8 cellular contexts compared by ENCODE assay signal in genomic region chr13:97109841-97110492, GRCh38.
A peak's percentile ranks its signal among the peaks of the same experiment; 100 is the strongest.
DNase-seq lines count a peak whose midpoint lies in the region; ATAC-seq and TF ChIP-seq lines count a peak whose summit lies in the region.

No MANE protein-coding gene starts in this region.

- ATAC-seq in GM18868 (IDR thresholded peaks at IDR 0.05; ENCODE audit: unreplicated experiment) (peak; percentile 97), HG03103 (IDR thresholded peaks at IDR 0.05; ENCODE audit: low read depth, unreplicated experiment) (peak; percentile 97), activated B cell treated with CpG ODN at 0.5 μM for 24 hours (ENCODE audit: low read depth) (peak; percentile 95)

- peak overlapping the region; percentile 24 for H3K4me3 Mint-ChIP-seq in activated B cell treated with CpG ODN at 0.5 μM for 24 hours

- H3K36me3 Mint-ChIP-seq in activated B cell treated with CpG ODN at 0.5 μM for 24 hours (ENCODE audit: low read depth), result no peaks in the 10 kb centered on the region

- peaks cover 20% of the 10 kb centered on the region for H3K27me3 Mint-ChIP-seq in activated B cell treated with CpG ODN at 0.5 μM for 24 hours

- no peaks in the 10 kb centered on the region for H3K9me3 Mint-ChIP-seq in activated B cell treated with CpG ODN at 0.5 μM for 24 hours

- peak overlapping the region; percentile 25; the same call in 1 of the 2 replicates for H3K4me3 ChIP-seq in AG04449 (ENCODE audit: low read depth, low read length)
- H3K4me3 ChIP-seq in cardiac fibroblast (replicated peaks in 1 of 2; ENCODE audit: low read depth in 2 of 2, low read length in 2 of 2), result no peak overlapping the region

- CTCF ChIA-PET in AG04449 (lab: Yijun Ruan, JAX) (interaction anchor here (0.5 to 11.7 kb wide), 69 partner anchors 8 to 690 kb away, joined by 3 to 248 read pairs (median 5); partner anchors contain the start of gene MBNL2), activated B cell treated with CpG ODN at 0.5 μM for 24 hours (lab: Charles Lee) (interaction anchor here (0.6 to 9.4 kb wide), 33 partner anchors 9 to 689 kb away, joined by 3 to 183 read pairs (median 4); partner anchors contain the start of gene MBNL2)

- POLR2A ChIA-PET in AG04449 (lab: Yijun Ruan, JAX) (interaction anchor here (0.6 to 0.8 kb wide), 3 partner anchors 77 to 419 kb away, joined by 3 read pairs; no protein-coding TSS in a partner anchor), activated B cell treated with CpG ODN at 0.5 μM for 24 hours (lab: Charles Lee) (interaction anchor here (1.4 kb wide), 1 partner anchor 249 kb away, joined by 5 read pairs; no protein-coding TSS in a partner anchor)

- intact Hi-C loops in activated B cell treated with CpG ODN at 0.5 μM for 24 hours (cut with micrococcal nuclease), result loop anchor here (1.0 to 2.0 kb wide), 7 partner anchors 113 to 700 kb away; partner anchors contain the start of gene MBNL2

- peak; percentile 98 for TF ChIP-seq CTCF in AG04449 (IDR thresholded peaks at IDR 0.05; ENCODE audit: insufficient read depth, low read length, missing control alignments)
- peak; percentile 67 for TF ChIP-seq CTCF in activated B cell treated with CpG ODN at 0.5 μM for 24 hours (IDR thresholded peaks at IDR 0.05)
- TF ChIP-seq CTCF in cardiac fibroblast (IDR thresholded peaks at IDR 0.05; ENCODE audit: low read depth, low read length), result peak; percentile 78

- no peak overlapping the region for H3K27ac Mint-ChIP-seq in activated B cell treated with CpG ODN at 0.5 μM for 24 hours

- peaks cover 3% of the 10 kb centered on the region for H3K4me1 Mint-ChIP-seq in activated B cell treated with CpG ODN at 0.5 μM for 24 hours

- DNase-seq in AG04449 (ENCODE audit: low read depth, low spot score) (peak; percentile 52), NCI-H2171 (lab: John Stamatoyannopoulos, UW) (peak; percentile 85), activated B cell treated with CpG ODN at 0.5 μM for 24 hours (peak; percentile 74), cardiac fibroblast (ENCODE audit: low read depth in 2 of 2) (peak; percentile 91 to 93), islet precursor cell (peak; percentile 95)
- peak; percentile 63 to 78 for DNase-seq in stimulated activated CD4-positive, alpha-beta T cell treated with anti-CD3 and anti-CD28 coated beads, Interleukin-15, amount 100 ng/mL, for 1 hour (ENCODE audit: low read depth in 1 of 2, low spot score in 1 of 2)
